In the genomic region with DNA sequence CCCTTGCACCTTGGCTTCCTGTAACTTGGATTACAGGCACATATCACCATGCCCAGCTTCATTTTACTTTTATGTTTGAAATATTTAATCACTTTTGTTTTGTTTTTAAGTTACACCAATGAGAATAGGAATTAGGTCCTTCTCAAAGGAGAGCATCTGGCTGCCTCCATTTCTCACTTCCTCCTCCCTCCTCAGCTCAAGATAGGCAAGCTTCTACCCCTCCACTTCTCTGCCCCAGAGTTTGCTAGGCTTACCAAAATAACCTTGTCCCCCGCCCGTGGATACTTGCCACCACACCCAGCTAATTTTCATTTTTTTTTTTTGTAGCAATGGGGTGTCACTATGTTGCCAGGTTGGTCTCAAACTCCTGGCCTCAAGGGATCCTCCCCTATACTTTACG, we compare ENCODE assay signal across 15 cellular contexts. TPM values are rescaled to one million over a fixed set of nuclear protein-coding genes. Genes with fewer than 3 reads are reported as not detected.
A peak's percentile ranks its signal among the peaks of the same experiment; 100 is the strongest.
DNase-seq lines count a peak whose midpoint lies in the region; ATAC-seq lines count a peak whose summit lies in the region.
"Had no signal": no experiment of that assay in that cellular context is flagged by ENCODE, and none has a peak within 500 bp of the region (broad histone marks: within the 10 kb centered on the region; RNA-seq: fewer than 3 reads in every experiment).

No MANE protein-coding gene starts in this region.

- CTCF ChIA-PET in activated CD4-positive, alpha-beta memory T cell treated with anti-CD3 and anti-CD28 coated beads, Interleukin-2, amount 10 ng/mL, durations not matched to agents 7 days and 5 days (lab: Charles Lee) = no interaction called here

- DNase-seq in germinal center (ENCODE audit: low spot score) (peak; percentile 24), UCSD-AML1 (lab: John Stamatoyannopoulos, UW; ENCODE audit: unreplicated experiment) (no peak)
- DNase-seq in activated CD4-positive, alpha-beta memory T cell treated with anti-CD3 and anti-CD28 coated beads, Interleukin-2, amount 10 ng/mL, durations not matched to agents 7 days and 5 days = no peak
- DNase-seq: activated CD4-positive, CD25-positive, alpha-beta regulatory T cell treated with anti-CD3 and anti-CD28 coated beads, Interleukin-2, amount 50 U/mL, for 72 hours; mammary epithelial cell; NCI-H510A treated with DMSO at 0.1 percent for 48 hours; SJCRH30; stimulated activated naive CD4-positive, alpha-beta T cell treated with Interleukin-2 at 50 U/mL for 16 hours had no signal

- H3K4me1 Mint-ChIP-seq in activated CD4-positive, alpha-beta memory T cell treated with anti-CD3 and anti-CD28 coated beads, Interleukin-2, amount 10 ng/mL, durations not matched to agents 7 days and 5 days = peaks cover 9% of the 10 kb centered on the region

- H3K27ac Mint-ChIP-seq in activated CD4-positive, alpha-beta memory T cell treated with anti-CD3 and anti-CD28 coated beads, Interleukin-2, amount 10 ng/mL, durations not matched to agents 7 days and 5 days = no peak overlapping the region
- H3K27ac Mint-ChIP-seq: activated T-helper 1 cell treated with anti-CD3 and anti-CD28 coated beads, Interleukin-12 subunit alpha, Interleukin-12 subunit beta, Interleukin-2, Interleukin-4 antibody, amounts not matched to agents 30 ng/mL and 10 ng/mL and 1 ng/mL, durations not matched to agents 14 hours and 24 hours and 36 hours had no signal

- H3K36me3 Mint-ChIP-seq in activated CD4-positive, alpha-beta memory T cell treated with anti-CD3 and anti-CD28 coated beads, Interleukin-2, amount 10 ng/mL, durations not matched to agents 7 days and 5 days (ENCODE audit: low read depth) = peaks cover 15% of the 10 kb centered on the region

- POLR2A ChIA-PET in activated CD4-positive, alpha-beta memory T cell treated with anti-CD3 and anti-CD28 coated beads, Interleukin-2, amount 10 ng/mL, durations not matched to agents 7 days and 5 days (lab: Charles Lee) = interaction anchor here (1.2 kb wide), 1 partner anchor 17 kb away, joined by 3 read pairs; no protein-coding TSS in a partner anchor

- H3K4me3 Mint-ChIP-seq in activated CD4-positive, alpha-beta memory T cell treated with anti-CD3 and anti-CD28 coated beads, Interleukin-2, amount 10 ng/mL, durations not matched to agents 7 days and 5 days = no peak overlapping the region
- H3K4me3 Mint-ChIP-seq: activated T-helper 1 cell treated with anti-CD3 and anti-CD28 coated beads, Interleukin-12 subunit alpha, Interleukin-12 subunit beta, Interleukin-2, Interleukin-4 antibody, amounts not matched to agents 30 ng/mL and 10 ng/mL and 1 ng/mL, durations not matched to agents 14 hours and 24 hours and 36 hours had no signal

- H3K27me3 Mint-ChIP-seq in activated CD4-positive, alpha-beta memory T cell treated with anti-CD3 and anti-CD28 coated beads, Interleukin-2, amount 10 ng/mL, durations not matched to agents 7 days and 5 days = no peaks in the 10 kb centered on the region

- no peaks in the 10 kb centered on the region for H3K9me3 Mint-ChIP-seq in activated CD4-positive, alpha-beta memory T cell treated with anti-CD3 and anti-CD28 coated beads, Interleukin-2, amount 10 ng/mL, durations not matched to agents 7 days and 5 days
- H3K9me3 Mint-ChIP-seq: activated T-helper 1 cell treated with anti-CD3 and anti-CD28 coated beads, Interleukin-12 subunit alpha, Interleukin-12 subunit beta, Interleukin-2, Interleukin-4 antibody, amounts not matched to agents 30 ng/mL and 10 ng/mL and 1 ng/mL, durations not matched to agents 14 hours and 24 hours and 36 hours had no signal

- ATAC-seq in GM18517 (IDR thresholded peaks at IDR 0.05; ENCODE audit: unreplicated experiment) (peak; percentile 68), GM21526 (IDR thresholded peaks at IDR 0.05; ENCODE audit: low FRiP score, unreplicated experiment) (peak; percentile 84), HG03432 (IDR thresholded peaks at IDR 0.05; ENCODE audit: unreplicated experiment) (peak; percentile 63), HG02870 (IDR thresholded peaks at IDR 0.05; ENCODE audit: unreplicated experiment) (no peak), GM21515 (IDR thresholded peaks at IDR 0.05; ENCODE audit: unreplicated experiment) (no peak)

RNA-seq across cellular contexts. Expression of a gene that starts 17.9 kb away (rescaled TPM):
- 10 to 100 TPM; 84.9 to 86.2 TPM for total RNA-seq in activated CD4-positive, alpha-beta memory T cell treated with anti-CD3 and anti-CD28 coated beads, Interleukin-2, amount 10 ng/mL, durations not matched to agents 7 days and 5 days

RNA-seq across cellular contexts. Expression of a gene that starts 28.1 kb away (rescaled TPM):
- 1 to 10 TPM; 1.9 to 2.0 TPM for total RNA-seq in activated CD4-positive, alpha-beta memory T cell treated with anti-CD3 and anti-CD28 coated beads, Interleukin-2, amount 10 ng/mL, durations not matched to agents 7 days and 5 days

RNA-seq across cellular contexts. Expression of a gene that starts 39.0 kb away (rescaled TPM):
- total RNA-seq in activated CD4-positive, alpha-beta memory T cell treated with anti-CD3 and anti-CD28 coated beads, Interleukin-2, amount 10 ng/mL, durations not matched to agents 7 days and 5 days = 10 to 100 TPM; 50.7 to 56.0 TPM

RNA-seq across cellular contexts. Expression of a gene that starts 48.2 kb away (rescaled TPM):
- total RNA-seq in activated CD4-positive, alpha-beta memory T cell treated with anti-CD3 and anti-CD28 coated beads, Interleukin-2, amount 10 ng/mL, durations not matched to agents 7 days and 5 days = under 1 TPM in 1 of 2 experiments, not detected in 1; 0.10 TPM
- total RNA-seq: activated T-helper 1 cell treated with anti-CD3 and anti-CD28 coated beads, Interleukin-12 subunit alpha, Interleukin-12 subunit beta, Interleukin-2, Interleukin-4 antibody, amounts not matched to agents 30 ng/mL and 10 ng/mL and 1 ng/mL, durations not matched to agents 14 hours and 24 hours and 36 hours; M059J; SJCRH30 had no signal

Comparison
In these comparisons a context has a peak if more than half of its experiments do, and no peak if none do; other contexts are left out.
1. ATAC-seq: peak in GM18517 (single experiment), GM21526 (single experiment) and HG03432 (single experiment); none in HG02870 (single experiment) and GM21515 (single experiment).